Comparison of ENCODE assay signal across 1 cellular context in the genomic region with DNA sequence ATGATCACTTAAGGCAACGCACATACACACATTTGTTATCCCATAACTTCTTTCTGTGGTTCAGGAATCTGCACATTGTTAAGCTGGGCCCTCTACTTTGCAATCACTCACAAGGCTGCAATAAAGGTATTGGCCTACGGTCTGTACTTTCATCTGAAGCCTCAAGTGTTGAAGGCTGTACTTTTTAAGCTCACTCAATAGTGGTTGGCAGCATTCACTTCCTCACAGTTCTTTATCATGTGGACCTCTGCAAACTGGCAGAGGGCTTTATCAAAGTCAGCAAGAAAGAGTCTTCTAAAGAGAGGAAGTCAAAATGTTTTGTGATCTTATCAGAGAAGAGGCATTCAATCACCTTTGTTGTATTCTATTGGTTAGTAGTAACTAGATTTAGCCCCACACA.
TF ChIP-seq lines count a peak whose summit lies in the region.

No MANE protein-coding gene starts in this region.

TF ChIP-seq in H1, 55 proteins besides CTCF, POLR2A, EP300 and RAD21 (continued from another document):
- TF ChIP-seq TCF12 (IDR thresholded peaks at IDR 0.05; ENCODE audit: low read depth, low read length) (no peak), HDAC6 (IDR thresholded peaks at IDR 0.05; ENCODE audit: low read depth, low read length) (no peak), CREB1 (IDR thresholded peaks at IDR 0.05) (no peak), KDM4A (IDR thresholded peaks at IDR 0.05; ENCODE audit: low read depth, low read length, severe bottlenecking) (no peak), BACH1 (IDR thresholded peaks at IDR 0.05; ENCODE audit: low read length) (no peak), EGR1 (IDR thresholded peaks at IDR 0.05; ENCODE audit: borderline replicate concordance, low read depth, low read length) (no peak), HDAC2 (IDR thresholded peaks at IDR 0.05; ENCODE audit: borderline replicate concordance in 1 of 2, low read depth in 2 of 2, low read length in 2 of 2) (no peak), MAFK (IDR thresholded peaks at IDR 0.05; ENCODE audit: low read depth, low read length) (no peak)
